ENCODE assay signal across 8 cellular contexts in genomic region chr6:35139924-35140524, GRCh38. TPM values are rescaled to one million over a fixed set of nuclear protein-coding genes. Genes with fewer than 3 reads are reported as not detected.
A peak's percentile ranks its signal among the peaks of the same experiment; 100 is the strongest.
DNase-seq lines count a peak whose midpoint lies in the region; ATAC-seq and TF ChIP-seq lines count a peak whose summit lies in the region.

No MANE protein-coding gene starts in this region.

- H3K36me3 ChIP-seq in DND-41 (ENCODE audit: insufficient read depth, low read length): no peaks in the 10 kb centered on the region

- peaks cover 13% of the 10 kb centered on the region for H3K27me3 Mint-ChIP-seq in activated naive CD4-positive, alpha-beta T cell treated with anti-CD3 and anti-CD28 coated beads for 36 hours (ENCODE audit: low read depth)
- peaks cover 3% of the 10 kb centered on the region for H3K27me3 Mint-ChIP-seq in glutamatergic neuron (ENCODE audit: unreplicated experiment)
- H3K27me3 Mint-ChIP-seq in progenitor cell of endocrine pancreas: peaks cover 9% of the 10 kb centered on the region

- ATAC-seq in DND-41 (ENCODE audit: insufficient read depth, low read depth) (peak; percentile 70; the same call in 2 of the 3 replicates), GM18867 (IDR thresholded peaks at IDR 0.05; ENCODE audit: unreplicated experiment) (no peak), GM21786 (IDR thresholded peaks at IDR 0.05; ENCODE audit: unreplicated experiment) (no peak)

- peaks cover 11% of the 10 kb centered on the region for H3K27me3 ChIP-seq in DND-41 (ENCODE audit: insufficient read depth, low read length, poor library complexity)

- no peak overlapping the region for H3K4me2 ChIP-seq in DND-41 (ENCODE audit: insufficient read depth, low read length)

- H3K36me3 Mint-ChIP-seq in activated naive CD4-positive, alpha-beta T cell treated with anti-CD3 and anti-CD28 coated beads for 36 hours (ENCODE audit: low read depth): no peaks in the 10 kb centered on the region
- H3K36me3 Mint-ChIP-seq in glutamatergic neuron (ENCODE audit: unreplicated experiment): no peaks in the 10 kb centered on the region
- no peaks in the 10 kb centered on the region for H3K36me3 Mint-ChIP-seq in progenitor cell of endocrine pancreas (ENCODE audit: insufficient read depth)

- no peaks in the 10 kb centered on the region for H3K9me3 ChIP-seq in DND-41 (ENCODE audit: insufficient read depth, low read length, severe bottlenecking)

- H3K27ac Mint-ChIP-seq in activated naive CD4-positive, alpha-beta T cell treated with anti-CD3 and anti-CD28 coated beads for 36 hours: no peak overlapping the region
- H3K27ac Mint-ChIP-seq in glutamatergic neuron (ENCODE audit: unreplicated experiment) (no peak overlapping the region), progenitor cell of endocrine pancreas (no peak overlapping the region)

- no peak overlapping the region for H2AFZ ChIP-seq in DND-41 (ENCODE audit: low read depth, low read length)

- no peak overlapping the region for H3K27ac ChIP-seq in DND-41 (ENCODE audit: low read length)

- H3K9me3 Mint-ChIP-seq in activated naive CD4-positive, alpha-beta T cell treated with anti-CD3 and anti-CD28 coated beads for 36 hours: no peaks in the 10 kb centered on the region
- H3K9me3 Mint-ChIP-seq in glutamatergic neuron (ENCODE audit: unreplicated experiment) (peaks cover 3% of the 10 kb centered on the region), progenitor cell of endocrine pancreas (ENCODE audit: low read depth) (no peaks in the 10 kb centered on the region)

- H3K4me3 ChIP-seq in DND-41 (ENCODE audit: low read depth in 1 of 2, low read length in 2 of 2): no peak overlapping the region

- peaks cover 15% of the 10 kb centered on the region for H3K4me1 Mint-ChIP-seq in activated naive CD4-positive, alpha-beta T cell treated with anti-CD3 and anti-CD28 coated beads for 36 hours (ENCODE audit: low read depth)
- H3K4me1 Mint-ChIP-seq in glutamatergic neuron (ENCODE audit: low read depth, unreplicated experiment) (peaks cover 10% of the 10 kb centered on the region), progenitor cell of endocrine pancreas (ENCODE audit: low read depth) (peaks cover 11% of the 10 kb centered on the region)

- TF ChIP-seq CTCF in DND-41 (IDR thresholded peaks at IDR 0.05; ENCODE audit: borderline replicate concordance, extremely low read depth, low read length, poor library complexity, severe bottlenecking) (peak; percentile 92), glutamatergic neuron (IDR thresholded peaks at IDR 0.05; ENCODE audit: partially characterized antibody, unreplicated experiment) (peak; percentile 71), progenitor cell of endocrine pancreas (IDR thresholded peaks at IDR 0.05; ENCODE audit: unreplicated experiment) (peak; percentile 93)

- DNase-seq in DND-41 (peak; percentile 63), LHCN-M2 (ENCODE audit: low read depth) (peak; percentile 60), RPMI8226 (peak; percentile 63), glutamatergic neuron (peak; percentile 65), progenitor cell of endocrine pancreas (ENCODE audit: low spot score, unreplicated experiment) (no peak)
- peak; percentile 67 for DNase-seq in activated naive CD4-positive, alpha-beta T cell treated with anti-CD3 and anti-CD28 coated beads for 36 hours

- intact Hi-C loops in activated naive CD4-positive, alpha-beta T cell treated with anti-CD3 and anti-CD28 coated beads for 36 hours (cut with micrococcal nuclease): loop anchor here (1.0 to 10.0 kb wide), 4 partner anchors 154 to 675 kb away; partner anchors contain the start of gene PACSIN1

- H3K9ac ChIP-seq in DND-41 (ENCODE audit: low read depth, low read length): no peak overlapping the region

- H4K20me1 ChIP-seq in DND-41 (ENCODE audit: insufficient read depth, low read length): no peaks in the 10 kb centered on the region; the same call in 1 of the 2 replicates

- CTCF ChIA-PET in activated naive CD4-positive, alpha-beta T cell treated with anti-CD3 and anti-CD28 coated beads for 36 hours (lab: Charles Lee): interaction anchor here (0.6 to 3.1 kb wide), 32 partner anchors 8 to 499 kb away, joined by 3 to 44 read pairs (median 4); no protein-coding TSS in a partner anchor

- H3K79me2 ChIP-seq in DND-41 (ENCODE audit: insufficient read depth, low read length): no peaks in the 10 kb centered on the region

- H3K4me1 ChIP-seq in DND-41 (ENCODE audit: insufficient read depth, low read length): no peaks in the 10 kb centered on the region

- no peak overlapping the region for H3K4me3 Mint-ChIP-seq in activated naive CD4-positive, alpha-beta T cell treated with anti-CD3 and anti-CD28 coated beads for 36 hours
- no peak overlapping the region for H3K4me3 Mint-ChIP-seq in glutamatergic neuron (ENCODE audit: unreplicated experiment)
- H3K4me3 Mint-ChIP-seq in progenitor cell of endocrine pancreas (ENCODE audit: low read depth): no peak overlapping the region

RNA-seq across cellular contexts. Expression of gene TCP11, which starts 1.1 kb away (rescaled TPM):
- total RNA-seq in LHCN-M2 (2014; rRNA removed) (0.23 and 0.32 TPM in 2 replicates), glutamatergic neuron (ENCODE audit: unreplicated experiment) (not detected), progenitor cell of endocrine pancreas (not detected in 2 replicates)
- polyA plus RNA-seq in LHCN-M2 (2012): not detected
- not detected for total RNA-seq in activated naive CD4-positive, alpha-beta T cell treated with anti-CD3 and anti-CD28 coated beads for 36 hours
